In genomic region chr10:109665321-109665720, GRCh38 we compare ENCODE assay signal across 22 cellular contexts.
A peak's percentile ranks its signal among the peaks of the same experiment; 100 is the strongest.
DNase-seq lines count a peak whose midpoint lies in the region; ATAC-seq and TF ChIP-seq lines count a peak whose summit lies in the region.
"Had no signal": no experiment of that assay in that cellular context is flagged by ENCODE, and none has a peak within 500 bp of the region (broad histone marks: within the 10 kb centered on the region; RNA-seq: fewer than 3 reads in every experiment).

No MANE protein-coding gene starts in this region.

- H3K4me1 ChIP-seq in mammary epithelial cell (ENCODE audit: insufficient read depth, low read length) (no peaks in the 10 kb centered on the region), subcutaneous abdominal adipose tissue (ENCODE audit: control insufficient read depth in 5 of 5, insufficient read depth in 5 of 5, low read length in 5 of 5) (peaks cover 0 to 31% (median 27%) of the 10 kb centered on the region in 5 donors)
- H3K4me1 ChIP-seq: A549; BE2C; BLaER1 treated with 17β-estradiol and CSF1 and Interleukin-3, amounts not matched to agents 10 nM and 100 nM had no signal

- intact Hi-C loops in MCF 10A (cut with micrococcal nuclease): no loop called here
- intact Hi-C loops in mammary epithelial cell (cut with micrococcal nuclease): no loop called here

- no peak overlapping the region for H3K4me3 Mint-ChIP-seq in MCF 10A (ENCODE audit: unreplicated experiment)
- H3K4me3 Mint-ChIP-seq: CD14-positive monocyte; CD4-positive, alpha-beta T cell; CD8-positive, alpha-beta memory T cell; GM23338; H9; HFFc6 had no signal

- H3K9me3 ChIP-seq in mammary epithelial cell (replicated peaks; ENCODE audit: insufficient read depth, low read length) (no peaks in the 10 kb centered on the region), subcutaneous abdominal adipose tissue (ENCODE audit: control insufficient read depth in 5 of 5, low read length in 5 of 5) (peaks cover 0 to 6% (median 0%) of the 10 kb centered on the region in 5 donors)
- H3K9me3 ChIP-seq: A549, BE2C had no signal

- DNase-seq in MCF 10A (ENCODE audit: unreplicated experiment) (peak; percentile 5), mammary epithelial cell (no peak), HCEC 1CT (peak; percentile 88), epithelial cell of esophagus (ENCODE audit: low read depth) (peak; percentile 42), HuH-7.5 (ENCODE audit: low spot score) (no peak)
- no peak for DNase-seq in activated effector memory CD4-positive, alpha-beta T cell treated with anti-CD3 and anti-CD28 coated beads, Interleukin-2, amount 50 U/mL, for 16 hours
- DNase-seq: ACHN; AML-193; BE2C; CD4-positive, alpha-beta T cell; CD8-positive, alpha-beta memory T cell; DMS 273 treated with DMSO at 0.1 percent for 48 hours; DMS79; H9; HFFc6 had no signal

- H3K36me3 ChIP-seq in mammary epithelial cell (ENCODE audit: insufficient read depth, low read length): no peaks in the 10 kb centered on the region
- H3K36me3 ChIP-seq in subcutaneous abdominal adipose tissue (ENCODE audit: control insufficient read depth in 5 of 5, insufficient read depth in 5 of 5, low read length in 5 of 5): no peaks in the 10 kb centered on the region
- H3K36me3 ChIP-seq: BE2C; BLaER1 treated with 17β-estradiol and CSF1 and Interleukin-3, amounts not matched to agents 10 nM and 100 nM had no signal

- POLR2A ChIA-PET in MCF 10A (lab: Yijun Ruan, JAX): no interaction called here

- 79% methylated on average over 2 of the region's 2 CpGs for WGBS in mammary epithelial cell (ENCODE audit: low coverage, missing lambda C conversion rate)

- H2AFZ ChIP-seq in mammary epithelial cell (ENCODE audit: low read depth, low read length): no peak overlapping the region
- H2AFZ ChIP-seq: GM23338 had no signal

- H3K9ac ChIP-seq in mammary epithelial cell (ENCODE audit: insufficient read depth, low read length) (no peak overlapping the region), subcutaneous abdominal adipose tissue (ENCODE audit: low read length in 5 of 5) (no peak overlapping the region)
- H3K9ac ChIP-seq: BLaER1 treated with 17β-estradiol and CSF1 and Interleukin-3, amounts not matched to agents 10 nM and 100 nM had no signal

- in situ Hi-C loops in mammary epithelial cell (cut with MboI; ENCODE audit: low sequenced_read_pairs in 2 of 2): no loop called here

- no peak for ATAC-seq in GM19023 (IDR thresholded peaks at IDR 0.05; ENCODE audit: unreplicated experiment)
- ATAC-seq: A549, GM23338 had no signal

- BruUV-seq in MCF 10A (replicated peaks; lab: Mats Ljungman, UMichigan): no TSS peak
- no TSS peak for BruUV-seq in mammary epithelial cell (replicated peaks; lab: Mats Ljungman, UMichigan)

- H3K36me3 Mint-ChIP-seq in MCF 10A (ENCODE audit: insufficient read depth, unreplicated experiment): no peaks in the 10 kb centered on the region
- H3K36me3 Mint-ChIP-seq: CD14-positive monocyte; CD8-positive, alpha-beta memory T cell had no signal

- no peaks in the 10 kb centered on the region for H3K79me2 ChIP-seq in mammary epithelial cell (ENCODE audit: insufficient read depth, low read length)

- H3K4me1 Mint-ChIP-seq in MCF 10A (ENCODE audit: insufficient read depth, unreplicated experiment): peaks cover 5% of the 10 kb centered on the region
- H3K4me1 Mint-ChIP-seq: CD14-positive monocyte; CD8-positive, alpha-beta memory T cell; GM23338; H9 had no signal

- no peaks in the 10 kb centered on the region for H3K9me3 Mint-ChIP-seq in MCF 10A (ENCODE audit: unreplicated experiment)

- no peak overlapping the region for H3K27ac ChIP-seq in mammary epithelial cell (ENCODE audit: insufficient read depth, low read depth, low read length)
- peak overlapping the region; percentile 90 for H3K27ac ChIP-seq in subcutaneous abdominal adipose tissue (ENCODE audit: low read depth, low read length)
- H3K27ac ChIP-seq: 22Rv1; A549; BLaER1 treated with 17β-estradiol and CSF1 and Interleukin-3, amounts not matched to agents 10 nM and 100 nM had no signal

- dilution Hi-C loops in mammary epithelial cell (cut with HindIII; ENCODE audit: low sequenced_read_pairs): no loop called here

- no peaks in the 10 kb centered on the region for H4K20me1 ChIP-seq in mammary epithelial cell (ENCODE audit: insufficient read depth, low read length)
- H4K20me1 ChIP-seq: BLaER1 treated with 17β-estradiol and CSF1 and Interleukin-3, amounts not matched to agents 10 nM and 100 nM had no signal

- H3K4me3 ChIP-seq in mammary epithelial cell (replicated peaks in 1 of 3; ENCODE audit: insufficient read depth in 1 of 3, low read depth in 2 of 3, low read length in 3 of 3) (no peak overlapping the region), epithelial cell of esophagus (ENCODE audit: low read length) (no peak overlapping the region), subcutaneous abdominal adipose tissue (ENCODE audit: low read depth in 1 of 5, low read length in 5 of 5) (no peak overlapping the region)
- H3K4me3 ChIP-seq: A549; BLaER1 treated with 17β-estradiol and CSF1 and Interleukin-3, amounts not matched to agents 10 nM and 100 nM; GM23338 had no signal

- H3K4me2 ChIP-seq in mammary epithelial cell (ENCODE audit: insufficient read depth, low read depth, low read length): no peak overlapping the region
- H3K4me2 ChIP-seq: A549; BLaER1 treated with 17β-estradiol and CSF1 and Interleukin-3, amounts not matched to agents 10 nM and 100 nM; GM23338 had no signal

- no peaks in the 10 kb centered on the region for H3K27me3 ChIP-seq in mammary epithelial cell (ENCODE audit: insufficient read depth, low read length)
- H3K27me3 ChIP-seq in subcutaneous abdominal adipose tissue (ENCODE audit: control insufficient read depth in 5 of 5, insufficient read depth in 4 of 5, low read length in 5 of 5): no peaks in the 10 kb centered on the region
- H3K27me3 ChIP-seq: BE2C; BLaER1 treated with 17β-estradiol and CSF1 and Interleukin-3, amounts not matched to agents 10 nM and 100 nM had no signal

- TF ChIP-seq CTCF in MCF 10A (IDR thresholded peaks at IDR 0.05; ENCODE audit: unreplicated experiment): no peak
- TF ChIP-seq CTCF in mammary epithelial cell (conservative IDR thresholded peaks at IDR 0.05 in 1 of 2, IDR thresholded peaks at IDR 0.05 in 1 of 2; ENCODE audit: extremely low read depth in 1 of 2, insufficient read depth in 1 of 2, low read depth in 1 of 2, low read length in 2 of 2): no peak
- no peak for TF ChIP-seq CTCF in epithelial cell of esophagus (IDR thresholded peaks at IDR 0.05; ENCODE audit: insufficient read depth, low read depth, low read length, missing control alignments)

- no peaks in the 10 kb centered on the region for H3K27me3 Mint-ChIP-seq in MCF 10A (ENCODE audit: insufficient read depth, unreplicated experiment)

- no peak overlapping the region for H3K27ac Mint-ChIP-seq in MCF 10A (ENCODE audit: low read depth, unreplicated experiment)
- H3K27ac Mint-ChIP-seq: CD14-positive monocyte; CD4-positive, alpha-beta T cell; CD8-positive, alpha-beta memory T cell; GM23338; H9; HFFc6 had no signal

- CTCF ChIA-PET in MCF 10A (lab: Yijun Ruan, JAX): no interaction called here
- CTCF ChIA-PET in mammary epithelial cell (lab: Charles Lee; ENCODE audit: low non-redundant PET): no interaction called here

Comparison
In these comparisons a context has a peak if more than half of its experiments do, and no peak if none do; other contexts are left out.
1. DNase-seq: peak in MCF 10A (single experiment), HCEC 1CT (single experiment) and epithelial cell of esophagus (single experiment); none in mammary epithelial cell (single experiment), activated effector memory CD4-positive, alpha-beta T cell treated with anti-CD3 and anti-CD28 coated beads, Interleukin-2, amount 50 U/mL, for 16 hours (single experiment) and HuH-7.5 (single experiment).